9 cellular contexts compared by ENCODE assay signal in the genomic region with DNA sequence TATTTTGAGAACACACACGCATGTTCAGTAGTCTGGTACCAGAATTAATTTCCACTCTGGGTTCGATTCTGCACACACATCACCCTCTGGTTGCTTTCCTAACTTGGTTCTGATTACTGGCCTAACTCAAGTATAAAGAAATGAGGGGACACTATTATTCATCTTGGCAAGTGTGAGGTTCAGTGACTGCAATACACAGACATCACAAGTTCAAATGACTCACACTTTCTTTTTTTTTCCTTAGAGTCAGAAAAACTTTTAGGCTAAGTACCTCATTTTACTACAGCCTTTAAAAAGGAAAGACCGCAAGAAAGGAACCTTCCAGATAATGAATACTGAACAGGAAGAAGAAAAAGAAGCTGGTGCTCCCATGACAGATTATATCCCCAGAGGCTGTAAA. TPM values are rescaled to one million over a fixed set of nuclear protein-coding genes. Genes with fewer than 3 reads are reported as not detected.
A peak's percentile ranks its signal among the peaks of the same experiment; 100 is the strongest.
DNase-seq lines count a peak whose midpoint lies in the region; ATAC-seq and TF ChIP-seq lines count a peak whose summit lies in the region.
"Had no signal": no experiment of that assay in that cellular context is flagged by ENCODE, and none has a peak within 500 bp of the region (broad histone marks: within the 10 kb centered on the region; RNA-seq: fewer than 3 reads in every experiment).

No MANE protein-coding gene starts in this region.

- no peaks in the 10 kb centered on the region for H3F3A ChIP-seq in neural progenitor cell (ENCODE audit: low read depth)

- H3K27ac Mint-ChIP-seq in activated T-helper 17 cell treated with anti-CD3 and anti-CD28 coated beads, Interleukin-2, amount 50 U/mL, for 72 hours, result peak overlapping the region; percentile 34
- H3K27ac Mint-ChIP-seq in stimulated activated memory B cell treated with anti-CD40 and anti-IgM and Interleukin-4, amounts not matched to agents 10 μg/mL and 1 μg/mL and 100 μg/mL, for 72 hours, result peak overlapping the region; percentile 86
- H3K27ac Mint-ChIP-seq in neural progenitor cell, result no peak overlapping the region

- no peaks in the 10 kb centered on the region for H3K36me3 Mint-ChIP-seq in activated T-helper 17 cell treated with anti-CD3 and anti-CD28 coated beads, Interleukin-2, amount 50 U/mL, for 72 hours (ENCODE audit: low read depth)
- peaks cover 50% of the 10 kb centered on the region for H3K36me3 Mint-ChIP-seq in stimulated activated memory B cell treated with anti-CD40 and anti-IgM and Interleukin-4, amounts not matched to agents 10 μg/mL and 1 μg/mL and 100 μg/mL, for 72 hours
- peaks cover 14% of the 10 kb centered on the region for H3K36me3 Mint-ChIP-seq in neural progenitor cell

- no peaks in the 10 kb centered on the region for H3K9me3 Mint-ChIP-seq in activated T-helper 17 cell treated with anti-CD3 and anti-CD28 coated beads, Interleukin-2, amount 50 U/mL, for 72 hours
- H3K9me3 Mint-ChIP-seq in stimulated activated memory B cell treated with anti-CD40 and anti-IgM and Interleukin-4, amounts not matched to agents 10 μg/mL and 1 μg/mL and 100 μg/mL, for 72 hours, result peaks cover 3% of the 10 kb centered on the region
- H3K9me3 Mint-ChIP-seq in neural progenitor cell, result no peaks in the 10 kb centered on the region

- ATAC-seq in activated T-helper 17 cell treated with anti-CD3 and anti-CD28 coated beads, Interleukin-2, amount 50 U/mL, for 72 hours (replicated peaks), result peak; percentile 75
- ATAC-seq in foreskin keratinocyte, result peak; percentile 28
- ATAC-seq in stimulated activated memory B cell treated with anti-CD40 and anti-IgM and Interleukin-4, amounts not matched to agents 10 μg/mL and 1 μg/mL and 100 μg/mL, for 72 hours, result no peak

- TF ChIP-seq CTCF in foreskin keratinocyte (conservative IDR thresholded peaks at IDR 0.05), result no peak
- TF ChIP-seq CTCF in neural progenitor cell (IDR thresholded peaks at IDR 0.05), result no peak

- no peak overlapping the region for H2AFZ ChIP-seq in neural progenitor cell (replicated peaks)

- H3K27ac ChIP-seq in foreskin keratinocyte (peak overlapping the region; percentile 24), neural progenitor cell (no peak overlapping the region)

- DNase-seq in HT1080 (ENCODE audit: low read depth) (peak; percentile 86), foreskin keratinocyte (peak in 1 of 2 donors; percentile 61), LoVo (ENCODE audit: low spot score) (no peak), NCI-H345 (lab: John Stamatoyannopoulos, UW) (no peak), NCI-H2171 (lab: John Stamatoyannopoulos, UW) (no peak), neural progenitor cell (ENCODE audit: low spot score) (no peak)
- DNase-seq: naive B cell had no signal

- no peak overlapping the region for H3K4me3 Mint-ChIP-seq in activated T-helper 17 cell treated with anti-CD3 and anti-CD28 coated beads, Interleukin-2, amount 50 U/mL, for 72 hours
- H3K4me3 Mint-ChIP-seq in stimulated activated memory B cell treated with anti-CD40 and anti-IgM and Interleukin-4, amounts not matched to agents 10 μg/mL and 1 μg/mL and 100 μg/mL, for 72 hours, result no peak overlapping the region
- H3K4me3 Mint-ChIP-seq in neural progenitor cell, result no peak overlapping the region

- no peak overlapping the region for H3K4me3 ChIP-seq in neural progenitor cell

- H3K27me3 ChIP-seq in foreskin keratinocyte, result no peaks in the 10 kb centered on the region
- no peaks in the 10 kb centered on the region for H3K27me3 ChIP-seq in neural progenitor cell

- peaks cover 47% of the 10 kb centered on the region for H3K4me1 ChIP-seq in foreskin keratinocyte
- H3K4me1 ChIP-seq in neural progenitor cell, result no peaks in the 10 kb centered on the region

- no peaks in the 10 kb centered on the region for H4K20me1 ChIP-seq in neural progenitor cell (ENCODE audit: low read depth)

- H3K27me3 Mint-ChIP-seq in activated T-helper 17 cell treated with anti-CD3 and anti-CD28 coated beads, Interleukin-2, amount 50 U/mL, for 72 hours, result no peaks in the 10 kb centered on the region
- H3K27me3 Mint-ChIP-seq in stimulated activated memory B cell treated with anti-CD40 and anti-IgM and Interleukin-4, amounts not matched to agents 10 μg/mL and 1 μg/mL and 100 μg/mL, for 72 hours, result no peaks in the 10 kb centered on the region
- no peaks in the 10 kb centered on the region for H3K27me3 Mint-ChIP-seq in neural progenitor cell (ENCODE audit: insufficient read depth, low read depth)
- H3K27me3 Mint-ChIP-seq: naive B cell had no signal

- no peaks in the 10 kb centered on the region for H3K9me3 ChIP-seq in neural progenitor cell (ENCODE audit: low read depth)

- no peak overlapping the region for H3K4me2 ChIP-seq in neural progenitor cell

- no peaks in the 10 kb centered on the region for H3K4me1 Mint-ChIP-seq in activated T-helper 17 cell treated with anti-CD3 and anti-CD28 coated beads, Interleukin-2, amount 50 U/mL, for 72 hours
- H3K4me1 Mint-ChIP-seq in stimulated activated memory B cell treated with anti-CD40 and anti-IgM and Interleukin-4, amounts not matched to agents 10 μg/mL and 1 μg/mL and 100 μg/mL, for 72 hours, result peaks cover 17% of the 10 kb centered on the region
- peaks cover 17% of the 10 kb centered on the region for H3K4me1 Mint-ChIP-seq in neural progenitor cell

- no peaks in the 10 kb centered on the region for H3K36me3 ChIP-seq in neural progenitor cell

- no peak overlapping the region for H3K9ac ChIP-seq in neural progenitor cell

- H3K79me2 ChIP-seq in neural progenitor cell (ENCODE audit: low read depth), result no peaks in the 10 kb centered on the region

RNA-seq across cellular contexts. Expression of gene LDHAL6B, which starts 37.3 kb away (rescaled TPM):
- total RNA-seq in HT1080 (2014; rRNA removed; shearing (Covaris generic)), result not detected in 2 replicates
- not detected in 2 replicates for polyA plus RNA-seq in HT1080 (2015; cell fraction: cytosol; rRNA removed)
- polyA plus RNA-seq in HT1080 (2015; cell fraction: nucleus; rRNA removed), result not detected in 2 replicates
- not detected for total RNA-seq in activated T-helper 17 cell treated with anti-CD3 and anti-CD28 coated beads, Interleukin-2, amount 50 U/mL, for 72 hours
- total RNA-seq in foreskin keratinocyte, result not detected in 2 replicates
- polyA plus RNA-seq in foreskin keratinocyte, result not detected in 2 replicates
- not detected in 2 replicates for total RNA-seq in neural progenitor cell (ENCODE audit: low replicate concordance)
